In the genomic region with DNA sequence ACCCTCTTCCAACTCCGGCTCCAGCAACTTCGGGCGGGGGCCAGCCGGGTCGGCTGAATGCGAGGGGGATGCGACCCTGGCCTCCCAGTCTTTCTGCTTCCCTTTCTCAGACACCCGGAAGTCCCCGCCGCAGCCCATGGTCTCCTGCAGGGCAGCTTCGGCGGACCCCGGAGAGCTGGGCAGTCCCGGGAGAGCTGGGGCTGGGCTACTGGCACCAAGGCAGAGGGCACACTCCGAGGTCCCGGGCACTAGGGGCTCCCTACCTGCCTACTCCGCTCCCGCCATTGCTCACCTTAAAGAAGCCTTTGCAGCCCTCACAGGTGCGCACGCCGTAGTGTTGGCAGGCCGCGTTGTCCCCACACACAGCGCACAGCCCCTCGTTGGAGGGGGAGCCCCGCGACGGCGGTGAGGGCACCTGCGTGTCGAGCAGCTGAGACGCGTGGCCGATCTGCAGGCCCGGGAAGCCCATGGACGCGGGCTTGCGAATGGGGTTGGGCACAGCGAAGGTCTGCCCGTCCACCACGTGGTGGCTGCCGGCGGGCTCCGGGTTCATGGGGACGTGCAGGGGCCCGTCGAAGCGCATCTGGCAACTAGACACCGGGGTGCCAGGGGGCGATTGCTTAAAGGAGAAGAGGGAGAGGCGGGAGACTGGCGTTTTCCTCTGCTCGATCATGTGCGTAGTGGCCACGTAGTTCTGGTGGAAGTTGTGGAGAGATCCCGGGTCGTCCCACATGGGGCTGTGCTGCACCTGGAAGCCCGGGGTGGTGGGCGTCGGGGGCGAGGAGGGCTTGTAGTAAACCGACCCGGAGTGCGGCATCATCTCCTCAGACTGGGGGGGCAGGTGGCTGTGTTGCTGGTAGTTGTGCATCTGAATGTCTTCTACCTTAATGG, we compare ENCODE assay signal across 15 cellular contexts. TPM values are rescaled to one million over a fixed set of nuclear protein-coding genes. Genes with fewer than 3 reads are reported as not detected.
DNase-seq lines count a peak whose midpoint lies in the region; ATAC-seq and TF ChIP-seq lines count a peak whose summit lies in the region.
"Had no signal": no experiment of that assay in that cellular context is flagged by ENCODE, and none has a peak within 500 bp of the region (broad histone marks: within the 10 kb centered on the region; RNA-seq: fewer than 3 reads in every experiment).

No MANE protein-coding gene starts in this region.

- H3K9me3 Mint-ChIP-seq in CD14-positive monocyte (peaks cover 2 to 47% (median 41%) of the 10 kb centered on the region in 7 donors), chondrocyte (ENCODE audit: low read depth) (no peaks in the 10 kb centered on the region), naive B cell (peaks cover 4 to 20% (median 8%) of the 10 kb centered on the region in 7 donors)

- peaks cover 42 to 48% of the 10 kb centered on the region in 2 donors for H3K36me3 Mint-ChIP-seq in CD14-positive monocyte
- H3K36me3 Mint-ChIP-seq in chondrocyte (ENCODE audit: low read depth): no peaks in the 10 kb centered on the region
- H3K36me3 Mint-ChIP-seq in naive B cell: peaks cover 8 to 17% of the 10 kb centered on the region in 2 donors

- H3K27me3 Mint-ChIP-seq in CD14-positive monocyte (ENCODE audit: low read depth in 3 of 3) (peaks cover 70 to 80% (median 74%) of the 10 kb centered on the region in 3 donors), chondrocyte (ENCODE audit: low read depth) (peaks cover 43% of the 10 kb centered on the region), naive B cell (peaks cover 71 to 73% (median 71%) of the 10 kb centered on the region in 3 donors)

- H3K4me1 Mint-ChIP-seq in CD14-positive monocyte (peaks cover 49% of the 10 kb centered on the region), chondrocyte (ENCODE audit: low read depth) (peaks cover 21% of the 10 kb centered on the region), naive B cell (peaks cover 52 to 72% (median 54%) of the 10 kb centered on the region in 3 donors)

- no peak overlapping the region for H3K4me3 ChIP-seq in WERI-Rb-1 (ENCODE audit: low read depth, low read length)

- no peak for ATAC-seq in naive B cell (ENCODE audit: low read depth in 2 of 2)
- ATAC-seq: heart left ventricle had no signal

- H3K27ac Mint-ChIP-seq in CD14-positive monocyte (peak overlapping the region in 3 of 7 donors; percentile 6 to 76 (median 64)), chondrocyte (ENCODE audit: unreplicated experiment) (no peak overlapping the region), naive B cell (peak overlapping the region in 5 of 6 donors; percentile 60 to 100 (median 96))

- no peaks in the 10 kb centered on the region; the same call in 1 of the 2 replicates for H3K36me3 ChIP-seq in WERI-Rb-1

- intact Hi-C loops in CD14-positive monocyte (cut with micrococcal nuclease): no loop called here

- peak overlapping the region; percentile 96 to 97 for H3K4me3 Mint-ChIP-seq in CD14-positive monocyte
- H3K4me3 Mint-ChIP-seq in chondrocyte (ENCODE audit: unreplicated experiment): no peak overlapping the region
- H3K4me3 Mint-ChIP-seq in naive B cell: peak overlapping the region; percentile 74 to 99 (median 85)

- no peak overlapping the region for H3K27ac ChIP-seq in WERI-Rb-1
- H3K27ac ChIP-seq: C4-2B, heart left ventricle, VCaP had no signal

- in situ Hi-C loops in GM13977 (cut with MboI; ENCODE audit: low pct_unique_long_range_greater_than_20kb, low sequenced_read_pairs, unreplicated experiment): no loop called here

- H3K9me3 ChIP-seq in WERI-Rb-1 (ENCODE audit: severe bottlenecking): no peaks in the 10 kb centered on the region
- H3K9me3 ChIP-seq: heart left ventricle had no signal

- TF ChIP-seq CTCF in CD14-positive monocyte (IDR thresholded peaks at IDR 0.05): no peak
- no peak for TF ChIP-seq CTCF in GM13977 (IDR thresholded peaks at IDR 0.05; ENCODE audit: extremely low read depth, insufficient read depth, missing control alignments)
- TF ChIP-seq CTCF in chondrocyte (IDR thresholded peaks at IDR 0.05): no peak
- no peak for TF ChIP-seq CTCF in WERI-Rb-1 (IDR thresholded peaks at IDR 0.05; ENCODE audit: low read depth, low read length)

- DNase-seq in CD14-positive monocyte (ENCODE audit: low spot score) (no peak), GM13977 (ENCODE audit: low spot score) (peak; percentile 22), chondrocyte (ENCODE audit: low spot score) (peak; percentile 83), naive B cell (peak; percentile 53), NCI-H146 (lab: John Stamatoyannopoulos, UW) (no peak), WERI-Rb-1 (no peak), NCI-H1105 treated with DMSO at 0.1 percent for 48 hours (lab: John Stamatoyannopoulos, UW) (no peak)
- DNase-seq in activated CD4-positive, CD25-positive, alpha-beta regulatory T cell treated with anti-CD3 and anti-CD28 coated beads, Interleukin-2, amount 50 U/mL, for 72 hours: no peak
- DNase-seq: GOT3; NCI-H446 treated with DMSO at 0.1 percent for 48 hours; RPMI8226; stimulated activated CD4-positive, alpha-beta T cell treated with anti-CD3 and anti-CD28 coated beads, Interleukin-12 subunit alpha, Interleukin-12 subunit beta, amount 100 ng/mL, for 4 hours had no signal

- H3K27me3 ChIP-seq in WERI-Rb-1 (ENCODE audit: insufficient read depth, low read depth, severe bottlenecking): no peaks in the 10 kb centered on the region

RNA-seq across cellular contexts. Expression of gene NR4A2, which starts 3.2 kb away (rescaled TPM):
- polyA plus RNA-seq in CD14-positive monocyte: 10 to 100 TPM; 12.1 to 21.6 TPM
- 1.2 TPM in 3 replicates for total RNA-seq in chondrocyte
- polyA plus RNA-seq in naive B cell (ENCODE audit: low read depth in 6 of 6): 10 to 100 TPM; 39.7 to 95.8 (median 56.0) TPM

Comparison
In these comparisons a context has a peak if more than half of its experiments do, and no peak if none do; other contexts are left out.
1. DNase-seq: peak in GM13977 (single experiment), chondrocyte (single experiment) and naive B cell (single experiment); none in CD14-positive monocyte (single experiment), NCI-H146 (single experiment), activated CD4-positive, CD25-positive, alpha-beta regulatory T cell treated with anti-CD3 and anti-CD28 coated beads, Interleukin-2, amount 50 U/mL, for 72 hours (single experiment), WERI-Rb-1 (single experiment) and NCI-H1105 treated with DMSO at 0.1 percent for 48 hours (single experiment).